29 cellular contexts compared by ENCODE assay signal in the genomic region with DNA sequence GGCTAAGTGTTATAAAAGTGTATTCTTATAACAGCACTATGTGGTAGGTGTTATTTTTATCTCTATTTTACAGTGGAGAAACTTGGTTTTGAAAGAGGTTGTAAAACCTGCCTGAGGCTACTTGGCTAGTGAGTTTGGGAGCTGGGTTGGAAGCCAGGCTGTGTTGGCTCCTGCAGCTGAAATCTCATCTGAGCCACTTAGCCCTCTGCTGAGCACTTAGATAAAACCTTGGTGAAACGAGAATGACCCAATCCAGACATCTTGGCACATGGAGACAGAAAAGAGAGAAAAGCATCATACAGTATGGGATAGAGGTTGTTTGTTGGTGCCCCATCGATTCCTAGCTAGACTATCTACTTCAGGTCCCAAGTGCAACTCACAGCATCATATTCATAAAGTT. TPM values are rescaled to one million over a fixed set of nuclear protein-coding genes. Genes with fewer than 3 reads are reported as not detected.
"Had no signal": no experiment of that assay in that cellular context is flagged by ENCODE, and none has a peak within 500 bp of the region (broad histone marks: within the 10 kb centered on the region; RNA-seq: fewer than 3 reads in every experiment).

No MANE protein-coding gene starts in this region.

- H3K4me3 Mint-ChIP-seq: activated CD4-positive, alpha-beta memory T cell treated with anti-CD3 and anti-CD28 coated beads for 36 hours; activated CD4-positive, alpha-beta T cell treated with anti-CD3 and anti-CD28 coated beads, Interleukin-2, amount 10 ng/mL, durations not matched to agents 24 days and 14 days; activated naive CD4-positive, alpha-beta T cell treated with anti-CD3 and anti-CD28 coated beads, Interleukin-2, amount 10 ng/mL, durations not matched to agents 7 days and 5 days; activated T-cell treated with anti-CD3 and anti-CD28 coated beads, Interleukin-2, amount 50 U/mL, for 24 hours; central memory CD8-positive, alpha-beta T cell; dendritic cell treated with granulocyte-macrophage colony-stimulating factor and Interleukin-4, amounts not matched to agents 40 ng/mL and 50 ng/mL, for 4 days; natural killer cell; neural progenitor cell had no signal

- H3K4me3 ChIP-seq: esophagus muscularis mucosa, neural progenitor cell, psoas muscle, smooth muscle cell, stomach, thyroid gland, upper lobe of left lung, vagina had no signal

- ATAC-seq: foreskin keratinocyte; natural killer cell; psoas muscle; stimulated activated naive B cell treated with anti-CD40 and anti-IgM and Interleukin-4, amounts not matched to agents 10 μg/mL and 1 μg/mL and 100 μg/mL, for 72 hours had no signal

- H3K4me2 ChIP-seq: neural progenitor cell, smooth muscle cell had no signal

- H3K9ac ChIP-seq: neural progenitor cell, parathyroid adenoma had no signal

- H3K79me2 ChIP-seq: parathyroid adenoma had no signal

- H2AFZ ChIP-seq: neural progenitor cell, parathyroid adenoma had no signal

- H3K36me3 Mint-ChIP-seq: activated CD4-positive, alpha-beta memory T cell treated with anti-CD3 and anti-CD28 coated beads for 36 hours; activated naive CD4-positive, alpha-beta T cell treated with anti-CD3 and anti-CD28 coated beads, Interleukin-2, amount 10 ng/mL, durations not matched to agents 7 days and 5 days; natural killer cell; neural progenitor cell had no signal

- H3K9me3 ChIP-seq: esophagus muscularis mucosa, psoas muscle, stomach, thyroid gland, upper lobe of left lung, vagina had no signal

- H3K27me3 Mint-ChIP-seq: activated CD4-positive, alpha-beta memory T cell treated with anti-CD3 and anti-CD28 coated beads for 36 hours; activated CD4-positive, alpha-beta T cell treated with anti-CD3 and anti-CD28 coated beads, Interleukin-2, amount 10 ng/mL, durations not matched to agents 24 days and 14 days; activated T-cell treated with anti-CD3 and anti-CD28 coated beads, Interleukin-2, amount 50 U/mL, for 24 hours; dendritic cell treated with granulocyte-macrophage colony-stimulating factor and Interleukin-4, amounts not matched to agents 40 ng/mL and 50 ng/mL, for 4 days; stimulated activated naive B cell treated with anti-CD40 and anti-IgM and Interleukin-4, amounts not matched to agents 10 μg/mL and 1 μg/mL and 100 μg/mL, for 72 hours had no signal

- H3K27ac ChIP-seq: esophagus muscularis mucosa, foreskin keratinocyte, neural progenitor cell, parathyroid adenoma, psoas muscle, stomach, thyroid gland, upper lobe of left lung, vagina, VCaP had no signal

- H3K36me3 ChIP-seq: esophagus muscularis mucosa, neural progenitor cell, thyroid gland, upper lobe of left lung, vagina had no signal

- H3K27me3 ChIP-seq: esophagus muscularis mucosa, foreskin keratinocyte, neural progenitor cell, stomach, thyroid gland, upper lobe of left lung, vagina had no signal

- H3K4me1 Mint-ChIP-seq: activated CD4-positive, alpha-beta T cell treated with anti-CD3 and anti-CD28 coated beads, Interleukin-2, amount 10 ng/mL, durations not matched to agents 24 days and 14 days; activated naive CD4-positive, alpha-beta T cell treated with anti-CD3 and anti-CD28 coated beads, Interleukin-2, amount 10 ng/mL, durations not matched to agents 7 days and 5 days; central memory CD8-positive, alpha-beta T cell had no signal

- DNase-seq: activated CD4-positive, alpha-beta memory T cell treated with anti-CD3 and anti-CD28 coated beads for 36 hours; activated CD4-positive, alpha-beta T cell treated with anti-CD3 and anti-CD28 coated beads, Interleukin-2, amount 10 ng/mL, durations not matched to agents 24 days and 14 days; activated CD4-positive, CD25-positive, alpha-beta regulatory T cell treated with anti-CD3 and anti-CD28 coated beads, Interleukin-2, amount 50 U/mL, for 72 hours; activated CD8-positive, alpha-beta memory T cell treated with anti-CD3 and anti-CD28 coated beads, Interleukin-2, amount 50 U/mL, for 48 hours; activated gamma-delta T cell; activated naive CD4-positive, alpha-beta T cell treated with anti-CD3 and anti-CD28 coated beads, Interleukin-2, amount 10 ng/mL, durations not matched to agents 7 days and 5 days; activated T-cell treated with anti-CD3 and anti-CD28 coated beads, Interleukin-2, amount 50 U/mL, for 24 hours; amniotic stem cell; foreskin keratinocyte; midbrain; natural killer cell; occipital lobe; psoas muscle; stimulated activated CD4-positive, alpha-beta T cell treated with anti-CD3 and anti-CD28 coated beads, Interleukin-1b, Interleukin-23, amount 100 ng/mL, for 48 hours; stimulated activated CD4-positive, alpha-beta T cell treated with anti-CD3 and anti-CD28 coated beads, Interleukin-4, amount 100 ng/mL, for 4 hours; stimulated activated CD8-positive, alpha-beta memory T cell treated with anti-CD3 and anti-CD28 coated beads, Interleukin-4, amount 100 ng/mL, for 48 hours; stimulated activated naive B cell treated with anti-CD40 and anti-IgM and Interleukin-4, amounts not matched to agents 10 μg/mL and 1 μg/mL and 100 μg/mL, for 72 hours; stomach; thyroid gland; upper lobe of left lung had no signal

- H3K9me3 Mint-ChIP-seq: activated CD4-positive, alpha-beta memory T cell treated with anti-CD3 and anti-CD28 coated beads for 36 hours; activated CD4-positive, alpha-beta T cell treated with anti-CD3 and anti-CD28 coated beads, Interleukin-2, amount 10 ng/mL, durations not matched to agents 24 days and 14 days; activated naive CD4-positive, alpha-beta T cell treated with anti-CD3 and anti-CD28 coated beads, Interleukin-2, amount 10 ng/mL, durations not matched to agents 7 days and 5 days; activated T-cell treated with anti-CD3 and anti-CD28 coated beads, Interleukin-2, amount 50 U/mL, for 24 hours; central memory CD8-positive, alpha-beta T cell; dendritic cell treated with granulocyte-macrophage colony-stimulating factor and Interleukin-4, amounts not matched to agents 40 ng/mL and 50 ng/mL, for 4 days; natural killer cell; neural progenitor cell; stimulated activated naive B cell treated with anti-CD40 and anti-IgM and Interleukin-4, amounts not matched to agents 10 μg/mL and 1 μg/mL and 100 μg/mL, for 72 hours had no signal

- H3K27ac Mint-ChIP-seq: activated CD4-positive, alpha-beta memory T cell treated with anti-CD3 and anti-CD28 coated beads for 36 hours; activated CD4-positive, alpha-beta T cell treated with anti-CD3 and anti-CD28 coated beads, Interleukin-2, amount 10 ng/mL, durations not matched to agents 24 days and 14 days; activated naive CD4-positive, alpha-beta T cell treated with anti-CD3 and anti-CD28 coated beads, Interleukin-2, amount 10 ng/mL, durations not matched to agents 7 days and 5 days; activated T-cell treated with anti-CD3 and anti-CD28 coated beads, Interleukin-2, amount 50 U/mL, for 24 hours; dendritic cell treated with granulocyte-macrophage colony-stimulating factor and Interleukin-4, amounts not matched to agents 40 ng/mL and 50 ng/mL, for 4 days; natural killer cell; neural progenitor cell had no signal

- H3K4me1 ChIP-seq: esophagus muscularis mucosa, foreskin keratinocyte, parathyroid adenoma, psoas muscle, thyroid gland, upper lobe of left lung, vagina had no signal

RNA-seq across cellular contexts. Expression of a gene that starts 37.4 kb away (rescaled TPM):
- total RNA-seq: activated CD4-positive, alpha-beta memory T cell treated with anti-CD3 and anti-CD28 coated beads for 36 hours; activated CD4-positive, alpha-beta T cell treated with anti-CD3 and anti-CD28 coated beads, Interleukin-2, amount 10 ng/mL, durations not matched to agents 24 days and 14 days; foreskin keratinocyte; T-helper 1 cell treated with Interleukin-12 subunit alpha and Interleukin-12 subunit beta and Interleukin-4 antibody, amounts not matched to agents 30 ng/mL and 1 ng/mL, for 36 hours had no signal
